In genomic region chr22:20439556-20439927, GRCh38 we compare ENCODE assay signal across 1 cellular context.
TF ChIP-seq lines count a peak whose summit lies in the region.

No MANE protein-coding gene starts in this region.

TF ChIP-seq in HepG2, 621 proteins besides CTCF, POLR2A, EP300 and RAD21:
- 0 out of 2 replicates have a peak, but pooled peaks have one; percentile 23 for TF ChIP-seq REL (CRISPR knock-in tag; conservative IDR thresholded peaks at IDR 0.05)
- TF ChIP-seq PRDM10 (CRISPR knock-in tag; IDR thresholded peaks at IDR 0.05; ENCODE audit: low read depth) = no peak
- TF ChIP-seq ZBTB33 (CRISPR knock-in tag; IDR thresholded peaks at IDR 0.05) = no peak
- no peak for TF ChIP-seq PITX1 (CRISPR knock-in tag; IDR thresholded peaks at IDR 0.05)
- no peak for TF ChIP-seq ISL2 (CRISPR knock-in tag; IDR thresholded peaks at IDR 0.05)
- TF ChIP-seq BRF2 (CRISPR knock-in tag; IDR thresholded peaks at IDR 0.05) = no peak
